Comparison of ENCODE assay signal across 1 cellular context in the genomic region with DNA sequence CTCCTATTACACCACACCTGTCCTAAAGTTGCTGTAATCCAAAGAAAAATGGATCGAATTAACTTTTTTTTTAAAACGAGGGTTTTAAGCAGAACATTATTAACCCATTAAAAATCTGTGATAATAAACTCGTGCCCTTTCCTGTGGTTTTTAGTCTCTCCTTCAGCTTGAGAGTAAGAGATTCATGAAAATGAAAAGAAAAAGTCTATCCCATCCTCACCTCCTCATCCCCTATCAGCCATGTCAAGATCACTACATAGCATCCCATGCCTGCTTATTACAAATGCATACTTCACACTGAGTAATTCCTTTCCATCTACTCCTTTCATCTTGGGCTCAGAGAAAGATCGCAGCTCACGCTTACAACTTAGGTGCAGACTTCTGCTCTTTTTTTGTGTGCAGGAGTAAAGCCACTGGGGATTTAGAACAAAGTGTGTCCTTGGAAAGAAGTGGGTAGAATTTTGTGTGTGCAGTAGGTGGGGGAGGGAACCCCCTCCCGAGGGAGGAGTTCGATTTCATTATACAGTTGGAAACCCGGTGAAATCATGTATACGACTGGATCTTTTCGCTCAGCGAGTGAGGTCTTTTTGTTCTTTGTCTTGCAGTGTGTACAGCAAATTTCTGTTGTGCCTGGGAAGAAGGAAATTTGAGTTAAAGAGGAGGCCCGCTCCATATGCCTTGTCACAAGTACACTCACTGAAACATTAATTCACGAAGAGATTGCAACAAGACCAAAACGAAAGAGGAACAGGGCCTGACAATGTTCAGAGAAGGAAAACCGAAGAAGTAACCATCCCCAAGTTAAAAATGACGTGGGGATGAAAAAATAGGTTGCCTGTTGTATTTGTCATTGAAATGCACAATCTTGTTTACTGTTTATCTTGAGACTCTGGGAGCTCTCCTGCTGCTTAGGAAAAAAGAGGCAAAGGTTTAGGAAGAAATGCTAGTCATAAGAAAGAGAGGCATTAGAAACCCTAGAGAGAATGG.
TF ChIP-seq lines count a peak whose summit lies in the region.

No MANE protein-coding gene starts in this region.

TF ChIP-seq in GM12878, 131 proteins besides CTCF, POLR2A, EP300 and RAD21 (continued from another document):
- TF ChIP-seq, protein P1, sequence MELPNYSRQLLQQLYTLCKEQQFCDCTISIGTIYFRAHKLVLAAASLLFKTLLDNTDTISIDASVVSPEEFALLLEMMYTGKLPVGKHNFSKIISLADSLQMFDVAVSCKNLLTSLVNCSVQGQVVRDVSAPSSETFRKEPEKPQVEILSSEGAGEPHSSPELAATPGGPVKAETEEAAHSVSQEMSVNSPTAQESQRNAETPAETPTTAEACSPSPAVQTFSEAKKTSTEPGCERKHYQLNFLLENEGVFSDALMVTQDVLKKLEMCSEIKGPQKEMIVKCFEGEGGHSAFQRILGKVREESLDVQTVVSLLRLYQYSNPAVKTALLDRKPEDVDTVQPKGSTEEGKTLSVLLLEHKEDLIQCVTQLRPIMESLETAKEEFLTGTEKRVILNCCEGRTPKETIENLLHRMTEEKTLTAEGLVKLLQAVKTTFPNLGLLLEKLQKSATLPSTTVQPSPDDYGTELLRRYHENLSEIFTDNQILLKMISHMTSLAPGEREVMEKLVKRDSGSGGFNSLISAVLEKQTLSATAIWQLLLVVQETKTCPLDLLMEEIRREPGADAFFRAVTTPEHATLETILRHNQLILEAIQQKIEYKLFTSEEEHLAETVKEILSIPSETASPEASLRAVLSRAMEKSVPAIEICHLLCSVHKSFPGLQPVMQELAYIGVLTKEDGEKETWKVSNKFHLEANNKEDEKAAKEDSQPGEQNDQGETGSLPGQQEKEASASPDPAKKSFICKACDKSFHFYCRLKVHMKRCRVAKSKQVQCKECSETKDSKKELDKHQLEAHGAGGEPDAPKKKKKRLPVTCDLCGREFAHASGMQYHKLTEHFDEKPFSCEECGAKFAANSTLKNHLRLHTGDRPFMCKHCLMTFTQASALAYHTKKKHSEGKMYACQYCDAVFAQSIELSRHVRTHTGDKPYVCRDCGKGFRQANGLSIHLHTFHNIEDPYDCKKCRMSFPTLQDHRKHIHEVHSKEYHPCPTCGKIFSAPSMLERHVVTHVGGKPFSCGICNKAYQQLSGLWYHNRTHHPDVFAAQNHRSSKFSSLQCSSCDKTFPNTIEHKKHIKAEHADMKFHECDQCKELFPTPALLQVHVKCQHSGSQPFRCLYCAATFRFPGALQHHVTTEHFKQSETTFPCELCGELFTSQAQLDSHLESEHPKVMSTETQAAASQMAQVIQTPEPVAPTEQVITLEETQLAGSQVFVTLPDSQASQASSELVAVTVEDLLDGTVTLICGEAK (IDR thresholded peaks at IDR 0.05; ENCODE audit: borderline replicate concordance), result peak; percentile 16; the same call in 1 of the 2 replicates
- TF ChIP-seq LARP7 (IDR thresholded peaks at IDR 0.05) (no peak), TCF7 (IDR thresholded peaks at IDR 0.05; ENCODE audit: borderline replicate concordance) (0 out of 2 replicates have a peak, but pooled peaks have one; percentile 22), YY1 (IDR thresholded peaks at IDR 0.05; ENCODE audit: low read depth, low read length) (0 out of 2 replicates have a peak, but pooled peaks have one; percentile 8), TAF1 (IDR thresholded peaks at IDR 0.05; ENCODE audit: borderline replicate concordance, low read depth, low read length) (peak; percentile 41; the same call in 1 of the 2 replicates), EED (IDR thresholded peaks at IDR 0.05; ENCODE audit: low read depth) (peak; percentile 25; the same call in 1 of the 2 replicates), MEF2A (IDR thresholded peaks at IDR 0.05; ENCODE audit: insufficient read depth, low read depth, low read length) (0 out of 2 replicates have a peak, but pooled peaks have one; percentile 63), BACH1 (IDR thresholded peaks at IDR 0.05; ENCODE audit: borderline replicate concordance) (peak; percentile 43; the same call in 1 of the 2 replicates), EGR1 (IDR thresholded peaks at IDR 0.05; ENCODE audit: borderline replicate concordance in 1 of 2, low read depth in 2 of 2, low read length in 2 of 2) (no peak), ASH2L (IDR thresholded peaks at IDR 0.05; ENCODE audit: borderline replicate concordance, low read depth) (peak; percentile 83; the same call in 1 of the 2 replicates)
